Comparison of ENCODE assay signal across 8 cellular contexts in the genomic region with DNA sequence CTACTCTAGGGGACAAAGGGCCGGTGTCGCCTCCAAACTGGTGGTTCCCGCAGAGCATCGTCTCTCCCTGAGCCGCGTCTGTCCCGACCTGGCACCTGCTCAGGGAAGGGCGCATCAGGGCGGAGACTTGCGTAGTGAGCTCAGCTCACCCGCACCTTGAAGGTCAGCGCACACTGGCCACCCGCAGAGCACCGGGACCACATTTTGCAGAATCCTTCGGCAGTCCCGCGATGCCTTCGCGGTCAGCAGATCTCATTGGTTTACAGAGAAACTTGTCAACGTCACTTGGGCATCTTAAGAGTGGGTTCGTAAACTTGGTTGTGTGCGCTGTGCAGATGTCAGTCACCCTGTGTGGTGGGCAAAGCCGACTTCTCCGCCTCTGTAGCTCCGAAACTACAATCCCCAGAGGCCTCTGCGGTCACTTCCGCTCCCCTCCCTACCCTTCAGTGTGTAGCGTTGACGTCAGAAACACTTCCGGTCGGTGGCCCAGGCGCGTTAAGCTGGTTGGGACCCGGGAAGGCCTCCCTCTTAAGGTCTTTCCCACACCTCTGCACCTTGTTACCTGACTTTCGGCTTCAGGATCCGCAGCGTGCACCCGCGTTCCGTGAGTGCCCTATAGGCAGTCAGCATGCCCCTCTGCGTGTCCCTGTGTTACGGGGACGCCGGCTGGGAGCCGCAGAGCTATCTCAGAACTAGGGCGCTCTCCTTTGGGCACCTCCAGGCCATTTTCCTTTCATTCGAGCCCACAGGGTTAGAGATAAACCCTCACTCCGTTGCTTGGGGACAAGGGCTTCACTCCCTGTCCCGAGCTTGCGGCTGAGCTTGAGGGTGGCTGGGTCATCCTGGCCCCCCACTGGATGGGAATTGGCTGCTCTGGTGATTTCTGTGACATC. TPM values are rescaled to one million over a fixed set of nuclear protein-coding genes. Genes with fewer than 3 reads are reported as not detected.
DNase-seq lines count a peak whose midpoint lies in the region; ATAC-seq and TF ChIP-seq lines count a peak whose summit lies in the region.

No MANE protein-coding gene starts in this region.

- no peaks in the 10 kb centered on the region for H3K27me3 Mint-ChIP-seq in activated naive CD8-positive, alpha-beta T cell treated with anti-CD3 and anti-CD28 coated beads for 36 hours
- peaks cover 1% of the 10 kb centered on the region for H3K27me3 Mint-ChIP-seq in glutamatergic neuron (ENCODE audit: unreplicated experiment)

- H3K27ac Mint-ChIP-seq in activated naive CD8-positive, alpha-beta T cell treated with anti-CD3 and anti-CD28 coated beads for 36 hours, result peak overlapping the region; percentile 88
- H3K27ac Mint-ChIP-seq in glutamatergic neuron (ENCODE audit: unreplicated experiment), result peak overlapping the region; percentile 93

- H3K9me3 ChIP-seq in SJSA1 (replicated peaks) (peaks cover 6% of the 10 kb centered on the region; the same call in 1 of the 2 replicates), suprapubic skin (no peaks in the 10 kb centered on the region)

- peak; percentile 49 for DNase-seq in SIG-M5 treated with dmso at 0.1 percent for 504 hours (lab: John Stamatoyannopoulos, UW; ENCODE audit: unreplicated experiment)
- DNase-seq in SIG-M5 (lab: John Stamatoyannopoulos, UW), result no peak
- peak; percentile 37 for DNase-seq in HT-29 (ENCODE audit: low spot score)
- DNase-seq in SJSA1 (ENCODE audit: low read depth in 1 of 2, low spot score in 2 of 2), result peak; percentile 73 to 83
- DNase-seq in activated naive CD8-positive, alpha-beta T cell treated with anti-CD3 and anti-CD28 coated beads for 36 hours, result peak; percentile 86
- DNase-seq in glutamatergic neuron, result peak; percentile 90
- DNase-seq in omental fat pad (ENCODE audit: low spot score), result peak; percentile 89
- DNase-seq in suprapubic skin (ENCODE audit: low spot score in 2 of 2), result peak; percentile 94 to 95

- H3K36me3 ChIP-seq in SJSA1, result peaks cover 18% of the 10 kb centered on the region
- peaks cover 9% of the 10 kb centered on the region for H3K36me3 ChIP-seq in suprapubic skin

- H3K4me1 Mint-ChIP-seq in activated naive CD8-positive, alpha-beta T cell treated with anti-CD3 and anti-CD28 coated beads for 36 hours, result peaks cover 28% of the 10 kb centered on the region
- H3K4me1 Mint-ChIP-seq in glutamatergic neuron (ENCODE audit: low read depth, unreplicated experiment), result peaks cover 5% of the 10 kb centered on the region

- H3K4me3 ChIP-seq in SJSA1 (peak overlapping the region; percentile 65), suprapubic skin (peak overlapping the region; percentile 86)

- TF ChIP-seq POLR2A in suprapubic skin (IDR thresholded peaks at IDR 0.05), result peak in 1 of 2 donors; percentile 33

- H3K27me3 ChIP-seq in SJSA1 (replicated peaks) (no peaks in the 10 kb centered on the region), suprapubic skin (no peaks in the 10 kb centered on the region)

- peak overlapping the region; percentile 92 for H3K4me3 Mint-ChIP-seq in activated naive CD8-positive, alpha-beta T cell treated with anti-CD3 and anti-CD28 coated beads for 36 hours
- peak overlapping the region; percentile 98 for H3K4me3 Mint-ChIP-seq in glutamatergic neuron (ENCODE audit: unreplicated experiment)

- peaks cover 6% of the 10 kb centered on the region for H3K9me3 Mint-ChIP-seq in activated naive CD8-positive, alpha-beta T cell treated with anti-CD3 and anti-CD28 coated beads for 36 hours
- peaks cover 3% of the 10 kb centered on the region for H3K9me3 Mint-ChIP-seq in glutamatergic neuron (ENCODE audit: unreplicated experiment)

- peaks cover 5% of the 10 kb centered on the region for H3K4me1 ChIP-seq in SJSA1 (replicated peaks)
- H3K4me1 ChIP-seq in suprapubic skin, result peaks cover 22% of the 10 kb centered on the region

- H3K27ac ChIP-seq in SJSA1, result peak overlapping the region; percentile 66
- peak overlapping the region; percentile 80 for H3K27ac ChIP-seq in suprapubic skin

- peak; percentile 96 for ATAC-seq in omental fat pad (ENCODE audit: low FRiP score)

- TF ChIP-seq CTCF in glutamatergic neuron (IDR thresholded peaks at IDR 0.05; ENCODE audit: partially characterized antibody, unreplicated experiment) (no peak), omental fat pad (IDR thresholded peaks at IDR 0.05) (no peak), suprapubic skin (IDR thresholded peaks at IDR 0.05) (no peak)

- WGBS in suprapubic skin, result 3% methylated on average over 27 of the region's 50 CpGs

- H3K36me3 Mint-ChIP-seq in activated naive CD8-positive, alpha-beta T cell treated with anti-CD3 and anti-CD28 coated beads for 36 hours, result peaks cover 65% of the 10 kb centered on the region
- H3K36me3 Mint-ChIP-seq in glutamatergic neuron (ENCODE audit: unreplicated experiment), result peaks cover 11% of the 10 kb centered on the region

- no peak for TF ChIP-seq EP300 in suprapubic skin (IDR thresholded peaks at IDR 0.05)

RNA-seq across cellular contexts. Expression of gene ZNF527, which starts 36.5 kb away (rescaled TPM):
- total RNA-seq in HT-29 (2014; rRNA removed; shearing (Covaris generic)), result 0.28 and 1.4 TPM in 2 replicates
- total RNA-seq in SJSA1 (2014; rRNA removed; shearing (Covaris generic)), result 1.8 and 4.9 TPM in 2 replicates
- 1 to 10 TPM; 5.2 to 6.6 TPM for total RNA-seq in activated naive CD8-positive, alpha-beta T cell treated with anti-CD3 and anti-CD28 coated beads for 36 hours
- total RNA-seq in glutamatergic neuron (ENCODE audit: unreplicated experiment), result 11.6 TPM
- total RNA-seq in omental fat pad, result 1 to 10 TPM; 3.7 to 7.4 (median 4.6) TPM
- total RNA-seq in suprapubic skin, result 10 to 100 TPM in 1 of 4 donors, 1 to 10 TPM in 3; 2.9 to 10.5 (median 5.6) TPM
